ENCODE assay signal across 8 cellular contexts in genomic region chr12:79174656-79175055, GRCh38.
DNase-seq lines count a peak whose midpoint lies in the region; ATAC-seq, FAIRE-seq and TF ChIP-seq lines count a peak whose summit lies in the region.

No MANE protein-coding gene starts in this region.

- H3K4me2 ChIP-seq in A549 (no peak overlapping the region), HepG2 (ENCODE audit: low read depth, low read length) (no peak overlapping the region)

- H3K4me1 ChIP-seq in A549: no peaks in the 10 kb centered on the region
- H3K4me1 ChIP-seq in HepG2 (ENCODE audit: insufficient read depth, low read length): no peaks in the 10 kb centered on the region

- CTCF ChIA-PET in A549 (lab: Yijun Ruan, JAX) (interaction anchor here (0.7 to 2.1 kb wide), 17 partner anchors 9 to 1029 kb away, joined by 3 to 12 read pairs (median 3); no protein-coding TSS in a partner anchor), HepG2 (lab: Yijun Ruan, JAX; ENCODE audit: low intra/inter-chr PET ratio, low total read pairs) (interaction anchor here (0.6 kb wide), 1 partner anchor 1029 kb away, joined by 3 read pairs; no protein-coding TSS in a partner anchor)
- CTCF ChIA-PET in activated naive CD4-positive, alpha-beta T cell treated with anti-CD3 and anti-CD28 coated beads, Interleukin-2, amount 10 ng/mL, durations not matched to agents 7 days and 5 days (lab: Charles Lee): no interaction called here

- H3K4me3 Mint-ChIP-seq in activated naive CD4-positive, alpha-beta T cell treated with anti-CD3 and anti-CD28 coated beads, Interleukin-2, amount 10 ng/mL, durations not matched to agents 7 days and 5 days: no peak overlapping the region

- no peaks in the 10 kb centered on the region for H3K36me3 Mint-ChIP-seq in activated naive CD4-positive, alpha-beta T cell treated with anti-CD3 and anti-CD28 coated beads, Interleukin-2, amount 10 ng/mL, durations not matched to agents 7 days and 5 days

- H3K27ac Mint-ChIP-seq in activated naive CD4-positive, alpha-beta T cell treated with anti-CD3 and anti-CD28 coated beads, Interleukin-2, amount 10 ng/mL, durations not matched to agents 7 days and 5 days: no peak overlapping the region

- in situ Hi-C loops in HepG2 (cut with HindIII; ENCODE audit: extremely low pct_ligation_motif_present, low pct_unique_long_range_greater_than_20kb): no loop called here

- POLR2A ChIA-PET in A549 (lab: Yijun Ruan, JAX): interaction anchor here (1.0 kb wide), 1 partner anchor 310 kb away, joined by 3 read pairs; the partner anchor contains the start of gene SYT1
- POLR2A ChIA-PET in HepG2 (lab: Yijun Ruan, JAX): no interaction called here

- H3K27ac ChIP-seq in A549 (no peak overlapping the region), HepG2 (ENCODE audit: extremely low read length, insufficient read depth, low read length) (no peak overlapping the region)

- no peaks in the 10 kb centered on the region for H3K9me3 Mint-ChIP-seq in activated naive CD4-positive, alpha-beta T cell treated with anti-CD3 and anti-CD28 coated beads, Interleukin-2, amount 10 ng/mL, durations not matched to agents 7 days and 5 days

- DNase-seq in A549 (ENCODE audit: low read depth in 1 of 2, low spot score in 1 of 2) (peak; percentile 6 to 78), HepG2 (ENCODE audit: low spot score) (peak; percentile 5), amygdala (lab: John Stamatoyannopoulos, UW) (no peak)
- DNase-seq in activated naive CD4-positive, alpha-beta T cell treated with anti-CD3 and anti-CD28 coated beads, Interleukin-2, amount 10 ng/mL, durations not matched to agents 7 days and 5 days: no peak

- no peaks in the 10 kb centered on the region for H4K20me1 ChIP-seq in HepG2 (ENCODE audit: insufficient read depth, low read length)

- no peak for FAIRE-seq in A549 (lab: Jason Lieb, UNC)
- no peak for FAIRE-seq in HepG2 (lab: Jason Lieb, UNC)

- H3K79me2 ChIP-seq in HepG2 (ENCODE audit: insufficient read depth, low read length): no peaks in the 10 kb centered on the region

- no peaks in the 10 kb centered on the region for H3K36me3 ChIP-seq in HepG2 (replicated peaks in 1 of 2; ENCODE audit: control insufficient read depth in 1 of 2, insufficient read depth in 2 of 2, low read length in 2 of 2)

- no peak overlapping the region for H2AFZ ChIP-seq in HepG2 (ENCODE audit: low read length)

- peak; percentile 54 for TF ChIP-seq CTCF in A549 (IDR thresholded peaks at IDR 0.05)
- TF ChIP-seq CTCF in HepG2 (CRISPR knock-in tag; IDR thresholded peaks at IDR 0.05): peak; percentile 23; the same call in 1 of the 2 replicates

- TF ChIP-seq EP300 in A549 (IDR thresholded peaks at IDR 0.05): no peak
- TF ChIP-seq EP300 in HepG2 (IDR thresholded peaks at IDR 0.05; ENCODE audit: low read depth in 2 of 2, low read length in 2 of 2): no peak
- no peak for TF ChIP-seq EP300 in HepG2 (CRISPR knock-in tag; IDR thresholded peaks at IDR 0.05; ENCODE audit: borderline replicate concordance)

- TF ChIP-seq RAD21 in A549 (conservative IDR thresholded peaks at IDR 0.05 in 1 of 2, IDR thresholded peaks at IDR 0.05 in 1 of 2) (peak; percentile 71 to 73), HepG2 (CRISPR knock-in tag; IDR thresholded peaks at IDR 0.05) (no peak)

- no TSS peak for BruUV-seq in HepG2 (replicated peaks; lab: Mats Ljungman, UMichigan)

- H3K4me3 ChIP-seq in A549 (no peak overlapping the region), HepG2 (replicated peaks in 1 of 3; ENCODE audit: insufficient read depth in 1 of 3, low read depth in 2 of 3, low read length in 3 of 3) (no peak overlapping the region)

- ATAC-seq in A549 (peak; percentile 47 to 82; a peak in 3 of 6 replicates), GM18870 (IDR thresholded peaks at IDR 0.05; ENCODE audit: unreplicated experiment) (peak; percentile 94), HG03354 (IDR thresholded peaks at IDR 0.05; ENCODE audit: poor library complexity, severe bottlenecking, unreplicated experiment) (peak; percentile 85), SK-N-SH treated with all-trans-retinoic acid at 6 μM for 48 hours (peak; percentile 76), HepG2 (peak; percentile 53; the same call in 1 of the 3 replicates), HG03108 (IDR thresholded peaks at IDR 0.05; ENCODE audit: unreplicated experiment) (no peak)

- no peaks in the 10 kb centered on the region for H3K27me3 ChIP-seq in HepG2 (ENCODE audit: control insufficient read depth in 1 of 2, insufficient read depth in 2 of 2, low read length in 2 of 2)

- no peak overlapping the region for H3K9ac ChIP-seq in HepG2 (ENCODE audit: insufficient read depth, low read depth, low read length)

- 0 out of 3 replicates have a peak, but pooled peaks cover 4% of the 10 kb centered on the region for H3K9me3 ChIP-seq in A549
- H3K9me3 ChIP-seq in HepG2 (ENCODE audit: low read length): no peaks in the 10 kb centered on the region

- intact Hi-C loops in HepG2 (cut with micrococcal nuclease; ENCODE audit: unreplicated experiment): loop anchor here (5.0 kb wide), 1 partner anchor 612 kb away; no protein-coding TSS in a partner anchor

- H3K4me1 Mint-ChIP-seq in activated naive CD4-positive, alpha-beta T cell treated with anti-CD3 and anti-CD28 coated beads, Interleukin-2, amount 10 ng/mL, durations not matched to agents 7 days and 5 days: no peaks in the 10 kb centered on the region

- WGBS in A549 (ENCODE audit: missing lambda C conversion rate): 5% methylated on average over 1 of the region's 1 CpG
- 0% methylated on average over 1 of the region's 1 CpG for WGBS in HepG2 (ENCODE audit: low lambda C conversion rate)

- H3K27me3 Mint-ChIP-seq in activated naive CD4-positive, alpha-beta T cell treated with anti-CD3 and anti-CD28 coated beads, Interleukin-2, amount 10 ng/mL, durations not matched to agents 7 days and 5 days: no peaks in the 10 kb centered on the region

- no peak for TF ChIP-seq POLR2A in A549 (IDR thresholded peaks at IDR 0.05; ENCODE audit: low read length)
- no peak for TF ChIP-seq POLR2A in HepG2 (IDR thresholded peaks at IDR 0.05; ENCODE audit: insufficient read depth in 1 of 2, low read depth in 2 of 2, low read length in 2 of 2)

TF ChIP-seq in A549, 52 proteins besides CTCF, POLR2A, EP300 and RAD21:
- TF ChIP-seq TP53 (CRISPR knock-in tag; IDR thresholded peaks at IDR 0.05) (no peak), SMC3 (IDR thresholded peaks at IDR 0.05) (peak; percentile 56)

TF ChIP-seq in SK-N-SH treated with all-trans-retinoic acid at 6 μM for 48 hours, 23 proteins besides CTCF, POLR2A, EP300 and RAD21:
- no peak for TF ChIP-seq CSDC2 (CRISPR knock-in tag; IDR thresholded peaks at IDR 0.05)
- TF ChIP-seq TSHZ2 (CRISPR knock-in tag; IDR thresholded peaks at IDR 0.05): no peak
- TF ChIP-seq SNAI2 (CRISPR knock-in tag; IDR thresholded peaks at IDR 0.05): no peak
- no peak for TF ChIP-seq PPARA (CRISPR knock-in tag; IDR thresholded peaks at IDR 0.05; ENCODE audit: borderline replicate concordance)
- no peak for TF ChIP-seq ZFP3 (CRISPR knock-in tag; IDR thresholded peaks at IDR 0.05)
- no peak for TF ChIP-seq ZC3H10 (CRISPR knock-in tag; IDR thresholded peaks at IDR 0.05)

TF ChIP-seq in HepG2, 621 proteins besides CTCF, POLR2A, EP300 and RAD21:
- TF ChIP-seq STAG1 (CRISPR knock-in tag; IDR thresholded peaks at IDR 0.05): peak; percentile 57
- TF ChIP-seq ELF1 (CRISPR knock-in tag; IDR thresholded peaks at IDR 0.05): no peak
- no peak for TF ChIP-seq YEATS4 (CRISPR knock-in tag; IDR thresholded peaks at IDR 0.05; ENCODE audit: borderline replicate concordance)

Comparison
In these comparisons a context has a peak if more than half of its experiments do, and no peak if none do; other contexts are left out.
1. DNase-seq: peak in A549 (2 of 2) and HepG2 (single experiment); none in activated naive CD4-positive, alpha-beta T cell treated with anti-CD3 and anti-CD28 coated beads, Interleukin-2, amount 10 ng/mL, durations not matched to agents 7 days and 5 days (single experiment) and amygdala (0 of 56).
2. Of the 38 proteins assayed by ChIP-seq in both HepG2 and A549: peak only in HepG2: none; only in A549: RAD21 and SMC3; in both: CTCF; in neither: 35.